7 cellular contexts compared by ENCODE assay signal in genomic region chr6:31114540-31114876, GRCh38. TPM values are rescaled to one million over a fixed set of nuclear protein-coding genes. Genes with fewer than 3 reads are reported as not detected.
DNase-seq lines count a peak whose midpoint lies in the region; ATAC-seq lines count a peak whose summit lies in the region.

PSORS1C1 (plus strand) TSS chr6:31114800; CDS start chr6:31129633, 14,833 bp downstream.

- H3K4me3 ChIP-seq in mucosa of rectum (ENCODE audit: low read length in 2 of 2) (peak within 1 kb of the TSS; percentile 49 to 60), aorta (ENCODE audit: low read length in 2 of 2) (no peak within 1 kb of the TSS)

- H3K4me1 ChIP-seq in mucosa of rectum (ENCODE audit: control insufficient read depth in 2 of 2, insufficient read depth in 2 of 2, low read length in 2 of 2) (peaks cover 10 to 12% of the 10 kb centered on the region in 2 donors), aorta (ENCODE audit: control insufficient read depth in 1 of 2, insufficient read depth in 2 of 2, low read length in 2 of 2) (peaks cover 0 to 7% of the 10 kb centered on the region in 2 donors)

- H3K9me3 ChIP-seq in mucosa of rectum (ENCODE audit: control insufficient read depth in 2 of 2, low read length in 2 of 2): no peaks in the 10 kb centered on the region
- no peaks in the 10 kb centered on the region for H3K9me3 ChIP-seq in aorta (ENCODE audit: control insufficient read depth, low read length)

- DNase-seq in NCI-H226: peak; percentile 95
- peak; percentile 81 for DNase-seq in epithelial cell of prostate (ENCODE audit: low read depth, low spot score)
- DNase-seq in aorta: peak; percentile 94 to 95
- DNase-seq in GM19240 (ENCODE audit: insufficient read length, low spot score): no peak
- DNase-seq in stimulated activated CD4-positive, alpha-beta T cell treated with anti-CD3 and anti-CD28 coated beads, Interleukin-2, amount 100 ng/mL, for 48 hours: no peak

- intact Hi-C loops in aorta (cut with DNase I): no loop called here

- H3K9ac ChIP-seq in mucosa of rectum (ENCODE audit: low read depth in 1 of 2, low read length in 2 of 2): peak within 1 kb of the TSS; percentile 26 to 32

- no peaks in the 10 kb centered on the region for H3K36me3 ChIP-seq in mucosa of rectum (ENCODE audit: control insufficient read depth in 2 of 2, insufficient read depth in 2 of 2, low read length in 2 of 2)
- no peaks in the 10 kb centered on the region for H3K36me3 ChIP-seq in aorta (ENCODE audit: control insufficient read depth in 1 of 2, insufficient read depth in 2 of 2, low read length in 1 of 2)

- WGBS in aorta, 2 donors: 0 to 3% methylated on average over 3 of the region's 3 CpGs

- H3K27ac ChIP-seq in epithelial cell of prostate: peak within 1 kb of the TSS; percentile 89
- H3K27ac ChIP-seq in mucosa of rectum (ENCODE audit: low read depth in 2 of 2, low read length in 2 of 2): peak within 1 kb of the TSS; percentile 65 to 69
- H3K27ac ChIP-seq in aorta (ENCODE audit: low read depth in 1 of 2, low read length in 2 of 2): no peak within 1 kb of the TSS

- peak; percentile 89 for ATAC-seq in aorta (ENCODE audit: low FRiP score)
- no peak for ATAC-seq in GM21423 (IDR thresholded peaks at IDR 0.05; ENCODE audit: unreplicated experiment)

- H3K27me3 ChIP-seq in mucosa of rectum (ENCODE audit: control insufficient read depth in 2 of 2, insufficient read depth in 2 of 2, low read length in 2 of 2) (peaks cover 0 to 9% of the 10 kb centered on the region in 2 donors), aorta (ENCODE audit: control insufficient read depth in 1 of 2, insufficient read depth in 2 of 2, low read length in 1 of 2) (no peaks in the 10 kb centered on the region)

RNA-seq across cellular contexts. Expression of gene PSORS1C1, which starts in this region (rescaled TPM):
- total RNA-seq in aorta: 1 to 10 TPM; 3.0 to 4.3 TPM
- polyA plus RNA-seq in aorta: 1 to 10 TPM; 1.6 to 6.8 TPM

Comparison
In these comparisons a context has a peak if more than half of its experiments do, and no peak if none do; other contexts are left out.
1. DNase-seq: peak in NCI-H226 (single experiment), epithelial cell of prostate (single experiment) and aorta (2 of 2); none in GM19240 (single experiment) and stimulated activated CD4-positive, alpha-beta T cell treated with anti-CD3 and anti-CD28 coated beads, Interleukin-2, amount 100 ng/mL, for 48 hours (0 of 2).
2. H3K27ac ChIP-seq: peak in epithelial cell of prostate (single experiment) and mucosa of rectum (2 of 2); none in aorta (0 of 2).
3. H3K4me3 ChIP-seq: peak in mucosa of rectum (2 of 2); none in aorta (0 of 2).